9 cellular contexts compared by ENCODE assay signal in the genomic region with DNA sequence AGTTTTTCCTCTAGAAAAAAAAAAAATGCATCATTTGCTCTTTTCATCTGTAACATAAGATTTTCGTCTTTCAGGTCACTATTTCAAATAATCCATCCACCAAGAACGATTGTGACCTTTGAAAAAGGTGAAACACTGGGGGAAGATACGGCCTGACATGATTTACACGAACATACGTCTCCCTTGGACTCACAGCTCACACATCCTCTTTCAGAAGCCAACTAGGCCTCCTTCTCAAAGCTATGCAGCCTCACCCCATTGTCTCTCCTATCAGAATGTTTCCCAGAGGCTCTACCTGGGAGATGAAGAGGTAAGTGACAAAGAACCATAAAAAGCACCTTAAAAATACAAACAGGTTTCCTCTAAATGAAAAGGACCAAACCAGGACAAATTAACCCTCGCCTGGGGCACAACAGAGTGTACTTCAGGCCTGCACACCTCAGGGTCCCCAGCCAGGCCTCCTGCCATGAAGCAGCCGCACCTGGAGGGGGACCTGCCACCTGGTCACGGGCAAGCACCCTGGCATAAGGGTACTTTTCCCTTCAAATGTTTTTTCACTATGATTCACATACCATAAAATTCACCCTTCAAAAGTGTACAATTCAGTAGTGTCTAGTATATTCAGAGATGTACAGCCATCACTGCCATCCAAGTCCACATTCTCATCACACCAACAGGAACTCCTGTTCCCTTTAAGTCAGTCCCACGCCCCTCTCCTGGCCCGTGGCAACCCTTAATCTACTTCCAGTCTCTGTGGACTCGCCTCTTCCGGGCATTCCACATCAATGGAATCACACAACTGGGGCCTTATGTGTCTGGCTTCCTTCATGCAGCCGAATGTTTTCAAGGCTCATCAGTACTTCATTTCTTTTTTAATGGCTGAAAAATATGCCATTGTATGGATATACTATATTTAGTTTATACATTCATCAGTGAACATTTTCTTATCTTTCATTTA. TPM values are rescaled to one million over a fixed set of nuclear protein-coding genes. Genes with fewer than 3 reads are reported as not detected.
DNase-seq lines count a peak whose midpoint lies in the region; ATAC-seq and TF ChIP-seq lines count a peak whose summit lies in the region.
"Had no signal": no experiment of that assay in that cellular context is flagged by ENCODE, and none has a peak within 500 bp of the region (broad histone marks: within the 10 kb centered on the region; RNA-seq: fewer than 3 reads in every experiment).

No MANE protein-coding gene starts in this region.

- H3K36me3 Mint-ChIP-seq in dendritic cell treated with granulocyte-macrophage colony-stimulating factor and Interleukin-4, amounts not matched to agents 40 ng/mL and 50 ng/mL, for 4 days (ENCODE audit: low read depth): peaks cover 52% of the 10 kb centered on the region

- no peak overlapping the region for H3K4me3 Mint-ChIP-seq in dendritic cell treated with granulocyte-macrophage colony-stimulating factor and Interleukin-4, amounts not matched to agents 40 ng/mL and 50 ng/mL, for 4 days

- H3K27ac Mint-ChIP-seq in dendritic cell treated with granulocyte-macrophage colony-stimulating factor and Interleukin-4, amounts not matched to agents 40 ng/mL and 50 ng/mL, for 4 days: peak overlapping the region; percentile 68

- peaks cover 39% of the 10 kb centered on the region for H3K4me1 ChIP-seq in osteoblast (ENCODE audit: insufficient read depth, low read length)

- peaks cover 68% of the 10 kb centered on the region for H3K4me1 Mint-ChIP-seq in dendritic cell treated with granulocyte-macrophage colony-stimulating factor and Interleukin-4, amounts not matched to agents 40 ng/mL and 50 ng/mL, for 4 days (ENCODE audit: low read depth)

- intact Hi-C loops in dendritic cell treated with granulocyte-macrophage colony-stimulating factor and Interleukin-4, amounts not matched to agents 40 ng/mL and 50 ng/mL, for 4 days (cut with micrococcal nuclease): loop anchor here (10.0 kb wide), 1 partner anchor 96 kb away; no protein-coding TSS in a partner anchor

- no peak overlapping the region for H2AFZ ChIP-seq in osteoblast (ENCODE audit: low read length)

- H3K27me3 ChIP-seq in osteoblast (ENCODE audit: insufficient read depth, low read length): no peaks in the 10 kb centered on the region

- peak; percentile 69 for DNase-seq in G401 (ENCODE audit: low spot score)
- peak; percentile 25 for DNase-seq in M059J (ENCODE audit: low read depth)
- peak; percentile 96 for DNase-seq in osteoblast (ENCODE audit: insufficient read length, low spot score, missing footprints)
- no peak for DNase-seq in DMS 273 (lab: John Stamatoyannopoulos, UW; ENCODE audit: unreplicated experiment)
- DNase-seq in NCI-H1436 (lab: John Stamatoyannopoulos, UW): no peak
- no peak for DNase-seq in amniotic stem cell (lab: John Stamatoyannopoulos, UW)

- H3K27ac ChIP-seq in osteoblast (ENCODE audit: low read depth, low read length): peak overlapping the region; percentile 86
- H3K27ac ChIP-seq: KMS-11 had no signal

- H3K9me3 ChIP-seq in osteoblast (ENCODE audit: low read depth, low read length): no peaks in the 10 kb centered on the region

- H3K9me3 Mint-ChIP-seq in dendritic cell treated with granulocyte-macrophage colony-stimulating factor and Interleukin-4, amounts not matched to agents 40 ng/mL and 50 ng/mL, for 4 days: no peaks in the 10 kb centered on the region

- H3K36me3 ChIP-seq in osteoblast (ENCODE audit: insufficient read depth, low read length): peaks cover 11% of the 10 kb centered on the region

- H3K27me3 Mint-ChIP-seq in dendritic cell treated with granulocyte-macrophage colony-stimulating factor and Interleukin-4, amounts not matched to agents 40 ng/mL and 50 ng/mL, for 4 days: no peaks in the 10 kb centered on the region

- in situ Hi-C loops in G401 (cut with HindIII; ENCODE audit: low sequenced_read_pairs): no loop called here

- H3K4me2 ChIP-seq in osteoblast (ENCODE audit: insufficient read depth, low read length): peak overlapping the region; percentile 20
- H3K4me2 ChIP-seq: KMS-11 had no signal

- ATAC-seq in GM21526 (IDR thresholded peaks at IDR 0.05; ENCODE audit: low FRiP score, unreplicated experiment): peak; percentile 39

- H3K4me3 ChIP-seq in osteoblast (ENCODE audit: insufficient read depth, low read length): peak overlapping the region; percentile 4

- no peak for TF ChIP-seq CTCF in osteoblast (IDR thresholded peaks at IDR 0.05; ENCODE audit: extremely low read depth, low read depth, low read length)

- H3K79me2 ChIP-seq in osteoblast (ENCODE audit: insufficient read depth, low read length): peaks cover 98% of the 10 kb centered on the region

- peaks cover 10% of the 10 kb centered on the region for H4K20me1 ChIP-seq in osteoblast (ENCODE audit: insufficient read depth, low read length)

RNA-seq across cellular contexts. Expression of a gene that starts 5.4 kb away (rescaled TPM):
- total RNA-seq in G401 (2014; rRNA removed; shearing (Covaris generic)): 32.8 and 48.6 TPM in 2 replicates
- 19.4 and 20.0 TPM in 2 replicates for total RNA-seq in M059J (2014; rRNA removed; shearing (Covaris generic))
- 46.6 and 52.5 TPM in 2 replicates for total RNA-seq in osteoblast

RNA-seq across cellular contexts. Expression of a gene that starts 34.9 kb away (rescaled TPM):
- total RNA-seq in G401 (2014; rRNA removed; shearing (Covaris generic)): 0.14 and 1.5 TPM in 2 replicates
- not detected in 2 replicates for total RNA-seq in M059J (2014; rRNA removed; shearing (Covaris generic))
- not detected in 2 replicates for total RNA-seq in osteoblast

Comparison
In these comparisons a context has a peak if more than half of its experiments do, and no peak if none do; other contexts are left out.
1. DNase-seq: peak in G401 (single experiment), M059J (single experiment) and osteoblast (single experiment); none in DMS 273 (single experiment), NCI-H1436 (single experiment) and amniotic stem cell (single experiment).